18 cellular contexts compared by ENCODE assay signal in the genomic region with DNA sequence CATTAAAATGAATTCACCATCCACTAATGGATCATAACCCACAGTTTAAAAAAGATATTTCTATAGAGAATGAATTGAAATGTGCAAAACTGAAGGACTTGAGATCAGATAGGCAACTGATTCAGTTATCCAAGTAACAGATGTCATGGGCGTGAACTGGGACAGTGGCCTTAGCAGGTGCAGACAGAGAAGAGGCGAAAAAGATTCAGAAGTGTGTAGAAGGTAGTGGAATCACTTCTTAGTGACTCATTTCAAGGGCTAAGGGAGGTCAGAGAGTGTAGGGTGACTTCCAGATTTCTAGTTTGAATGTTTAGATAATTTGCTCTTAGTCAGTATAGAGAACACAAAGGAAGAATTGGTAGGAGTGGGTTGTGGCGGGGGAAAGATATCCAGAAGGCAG.
A peak's percentile ranks its signal among the peaks of the same experiment; 100 is the strongest.
DNase-seq lines count a peak whose midpoint lies in the region; ATAC-seq lines count a peak whose summit lies in the region.
"Had no signal": no experiment of that assay in that cellular context is flagged by ENCODE, and none has a peak within 500 bp of the region (broad histone marks: within the 10 kb centered on the region; RNA-seq: fewer than 3 reads in every experiment).

No MANE protein-coding gene starts in this region.

- peak; percentile 39 to 75 for ATAC-seq in activated T-cell treated with anti-CD3 and anti-CD28 coated beads, Interleukin-2, amount 50 U/mL, for 72 hours (replicated peaks in 1 of 2)
- ATAC-seq in HG02852 (IDR thresholded peaks at IDR 0.05; ENCODE audit: unreplicated experiment) (peak; percentile 92), left cardiac atrium (no peak)
- peak; percentile 54 for ATAC-seq in stimulated activated naive CD8-positive, alpha-beta T cell treated with anti-CD3 and anti-CD28 coated beads, Interleukin-15, amount 100 ng/mL, for 72 hours
- ATAC-seq: heart left ventricle, SK-N-SH treated with all-trans-retinoic acid at 6 μM for 48 hours had no signal

- intact Hi-C loops in left cardiac atrium (cut with DNase I), result loop anchor here in 1 of 2 donors (5.0 kb wide), 1 partner anchor 702 kb away; no protein-coding TSS in a partner anchor

- no peaks in the 10 kb centered on the region for H3K27me3 Mint-ChIP-seq in activated T-cell treated with anti-CD3 and anti-CD28 coated beads, Interleukin-2, amount 50 U/mL, for 72 hours (ENCODE audit: low read depth)
- no peaks in the 10 kb centered on the region for H3K27me3 Mint-ChIP-seq in activated T-cell treated with anti-CD3 and anti-CD28 coated beads, Interleukin-2, amount 50 U/mL, for 24 hours
- no peaks in the 10 kb centered on the region for H3K27me3 Mint-ChIP-seq in stimulated activated naive CD8-positive, alpha-beta T cell treated with anti-CD3 and anti-CD28 coated beads, Interleukin-15, amount 100 ng/mL, for 72 hours

- H3K4me1 Mint-ChIP-seq in activated T-cell treated with anti-CD3 and anti-CD28 coated beads, Interleukin-2, amount 50 U/mL, for 72 hours (ENCODE audit: low read depth), result no peaks in the 10 kb centered on the region
- peaks cover 13% of the 10 kb centered on the region for H3K4me1 Mint-ChIP-seq in activated T-cell treated with anti-CD3 and anti-CD28 coated beads, Interleukin-2, amount 50 U/mL, for 24 hours (ENCODE audit: low read depth)
- H3K4me1 Mint-ChIP-seq in stimulated activated naive CD8-positive, alpha-beta T cell treated with anti-CD3 and anti-CD28 coated beads, Interleukin-15, amount 100 ng/mL, for 72 hours, result peaks cover 15% of the 10 kb centered on the region

- H3K9me3 Mint-ChIP-seq in activated T-cell treated with anti-CD3 and anti-CD28 coated beads, Interleukin-2, amount 50 U/mL, for 72 hours, result peaks cover 2% of the 10 kb centered on the region in 2 donors
- H3K9me3 Mint-ChIP-seq in activated T-cell treated with anti-CD3 and anti-CD28 coated beads, Interleukin-2, amount 50 U/mL, for 24 hours, result peaks cover 2% of the 10 kb centered on the region
- peaks cover 6 to 10% of the 10 kb centered on the region in 2 donors for H3K9me3 Mint-ChIP-seq in stimulated activated naive CD8-positive, alpha-beta T cell treated with anti-CD3 and anti-CD28 coated beads, Interleukin-15, amount 100 ng/mL, for 72 hours

- peaks cover 2 to 4% of the 10 kb centered on the region in 2 donors for H3K36me3 Mint-ChIP-seq in activated T-cell treated with anti-CD3 and anti-CD28 coated beads, Interleukin-2, amount 50 U/mL, for 72 hours (ENCODE audit: insufficient read depth in 2 of 2)
- H3K36me3 Mint-ChIP-seq in activated T-cell treated with anti-CD3 and anti-CD28 coated beads, Interleukin-2, amount 50 U/mL, for 24 hours (ENCODE audit: low read depth), result peaks cover 7% of the 10 kb centered on the region

- peak overlapping the region; percentile 0 for H3K27ac Mint-ChIP-seq in activated T-cell treated with anti-CD3 and anti-CD28 coated beads, Interleukin-2, amount 50 U/mL, for 72 hours
- no peak overlapping the region for H3K27ac Mint-ChIP-seq in activated T-cell treated with anti-CD3 and anti-CD28 coated beads, Interleukin-2, amount 50 U/mL, for 24 hours
- H3K27ac Mint-ChIP-seq in stimulated activated naive CD8-positive, alpha-beta T cell treated with anti-CD3 and anti-CD28 coated beads, Interleukin-15, amount 100 ng/mL, for 72 hours, result no peak overlapping the region

- DNase-seq in activated T-cell treated with anti-CD3 and anti-CD28 coated beads, Interleukin-2, amount 50 U/mL, for 72 hours, result no peak
- DNase-seq in activated T-cell treated with anti-CD3 and anti-CD28 coated beads, Interleukin-2, amount 50 U/mL, for 24 hours, result no peak
- DNase-seq in SK-N-DZ (ENCODE audit: low spot score), result peak; percentile 54
- DNase-seq in stimulated activated naive CD8-positive, alpha-beta T cell treated with anti-CD3 and anti-CD28 coated beads, Interleukin-15, amount 100 ng/mL, for 72 hours, result no peak
- no peak for DNase-seq in germinal center (ENCODE audit: low spot score)
- no peak for DNase-seq in medulla oblongata (ENCODE audit: extremely low spot score)
- no peak for DNase-seq in left cardiac atrium
- DNase-seq: activated CD4-positive, CD25-positive, alpha-beta regulatory T cell; activated T-cell treated with anti-CD3 and anti-CD28 coated beads, Interleukin-2, amount 50 U/mL, for 48 hours; DMS153; effector CD4-positive, alpha-beta T cell; heart left ventricle; Karpas-422; NCI-H2107; thyroid gland had no signal

- H3K4me3 Mint-ChIP-seq in activated T-cell treated with anti-CD3 and anti-CD28 coated beads, Interleukin-2, amount 50 U/mL, for 72 hours, result no peak overlapping the region
- H3K4me3 Mint-ChIP-seq in activated T-cell treated with anti-CD3 and anti-CD28 coated beads, Interleukin-2, amount 50 U/mL, for 24 hours, result no peak overlapping the region
- no peak overlapping the region for H3K4me3 Mint-ChIP-seq in stimulated activated naive CD8-positive, alpha-beta T cell treated with anti-CD3 and anti-CD28 coated beads, Interleukin-15, amount 100 ng/mL, for 72 hours
- H3K4me3 Mint-ChIP-seq: neural crest cell had no signal

Comparison
In these comparisons a context has a peak if more than half of its experiments do, and no peak if none do; other contexts are left out.
1. ATAC-seq: peak in activated T-cell treated with anti-CD3 and anti-CD28 coated beads, Interleukin-2, amount 50 U/mL, for 72 hours (2 of 2), HG02852 (single experiment) and stimulated activated naive CD8-positive, alpha-beta T cell treated with anti-CD3 and anti-CD28 coated beads, Interleukin-15, amount 100 ng/mL, for 72 hours (single experiment); none in left cardiac atrium (0 of 2).